In the genomic region with DNA sequence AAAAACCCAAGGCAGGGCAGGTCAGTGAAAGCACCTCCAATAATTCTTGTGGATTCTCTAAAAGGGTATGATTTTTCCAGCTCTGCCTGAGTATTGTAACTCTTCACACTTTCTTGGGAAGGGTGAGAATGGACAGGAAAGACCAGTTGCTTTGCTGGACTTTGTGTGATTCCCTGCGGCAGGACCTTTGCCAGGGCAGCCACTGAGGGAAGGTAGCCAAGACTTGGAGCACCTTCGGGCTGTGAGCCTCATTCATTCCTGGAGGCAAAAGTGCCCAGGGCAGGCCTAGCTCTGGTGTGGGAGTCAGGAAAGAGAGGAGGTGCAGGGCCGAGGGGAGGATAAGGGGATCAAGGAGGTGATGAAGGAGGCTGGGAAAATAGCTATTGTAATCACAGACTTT, we compare ENCODE assay signal across 14 cellular contexts.
DNase-seq lines count a peak whose midpoint lies in the region; ATAC-seq and TF ChIP-seq lines count a peak whose summit lies in the region.
"Had no signal": no experiment of that assay in that cellular context is flagged by ENCODE, and none has a peak within 500 bp of the region (broad histone marks: within the 10 kb centered on the region; RNA-seq: fewer than 3 reads in every experiment).

No MANE protein-coding gene starts in this region.

- POLR2A ChIA-PET in RWPE1 (lab: Yijun Ruan, JAX; ENCODE audit: low non-redundant PET) = no interaction called here

- TF ChIP-seq POLR2A in esophagus squamous epithelium (IDR thresholded peaks at IDR 0.05) = no peak

- peaks cover 1 to 3% of the 10 kb centered on the region in 2 donors for H3K9me3 Mint-ChIP-seq in activated T-cell treated with anti-CD3 and anti-CD28 coated beads, Interleukin-2, amount 50 U/mL, for 72 hours
- H3K9me3 Mint-ChIP-seq in stimulated activated effector memory CD8-positive, alpha-beta T cell treated with anti-CD3 and anti-CD28 coated beads, Interleukin-12 subunit alpha, Interleukin-12 subunit beta, amount 100 ng/mL, for 72 hours = peaks cover 2% of the 10 kb centered on the region

- peaks cover 71% of the 10 kb centered on the region for H3K4me1 Mint-ChIP-seq in activated T-cell treated with anti-CD3 and anti-CD28 coated beads, Interleukin-2, amount 50 U/mL, for 72 hours (ENCODE audit: low read depth)
- H3K4me1 Mint-ChIP-seq in stimulated activated effector memory CD8-positive, alpha-beta T cell treated with anti-CD3 and anti-CD28 coated beads, Interleukin-12 subunit alpha, Interleukin-12 subunit beta, amount 100 ng/mL, for 72 hours = peaks cover 75% of the 10 kb centered on the region

- peaks cover 16 to 33% of the 10 kb centered on the region in 2 donors for H3K36me3 Mint-ChIP-seq in activated T-cell treated with anti-CD3 and anti-CD28 coated beads, Interleukin-2, amount 50 U/mL, for 72 hours (ENCODE audit: insufficient read depth in 2 of 2)
- peaks cover 84% of the 10 kb centered on the region for H3K36me3 Mint-ChIP-seq in stimulated activated effector memory CD8-positive, alpha-beta T cell treated with anti-CD3 and anti-CD28 coated beads, Interleukin-12 subunit alpha, Interleukin-12 subunit beta, amount 100 ng/mL, for 72 hours

- H3K4me3 Mint-ChIP-seq in activated T-cell treated with anti-CD3 and anti-CD28 coated beads, Interleukin-2, amount 50 U/mL, for 72 hours = no peak overlapping the region
- H3K4me3 Mint-ChIP-seq in stimulated activated effector memory CD8-positive, alpha-beta T cell treated with anti-CD3 and anti-CD28 coated beads, Interleukin-12 subunit alpha, Interleukin-12 subunit beta, amount 100 ng/mL, for 72 hours = no peak overlapping the region

- H3K9me3 ChIP-seq in esophagus squamous epithelium = no peaks in the 10 kb centered on the region

- H3K4me3 ChIP-seq in esophagus squamous epithelium = no peak overlapping the region
- H3K4me3 ChIP-seq: HAP-1 had no signal

- H3K27me3 Mint-ChIP-seq in activated T-cell treated with anti-CD3 and anti-CD28 coated beads, Interleukin-2, amount 50 U/mL, for 72 hours (ENCODE audit: low read depth) = no peaks in the 10 kb centered on the region

- intact Hi-C loops in esophagus squamous epithelium (cut with DNase I) = no loop called here

- CTCF ChIA-PET in RWPE1 (lab: Yijun Ruan, JAX) = no interaction called here

- ATAC-seq in activated T-cell treated with anti-CD3 and anti-CD28 coated beads, Interleukin-2, amount 50 U/mL, for 72 hours (replicated peaks in 1 of 2) = no peak
- ATAC-seq in stimulated activated effector memory CD8-positive, alpha-beta T cell treated with anti-CD3 and anti-CD28 coated beads, Interleukin-12 subunit alpha, Interleukin-12 subunit beta, amount 100 ng/mL, for 72 hours = no peak
- no peak for ATAC-seq in GM21529 (IDR thresholded peaks at IDR 0.05; ENCODE audit: unreplicated experiment)
- no peak for ATAC-seq in GM21526 (IDR thresholded peaks at IDR 0.05; ENCODE audit: low FRiP score, unreplicated experiment)

- no peaks in the 10 kb centered on the region for H3K27me3 ChIP-seq in esophagus squamous epithelium

- TF ChIP-seq CTCF in RWPE1 (conservative IDR thresholded peaks at IDR 0.05; ENCODE audit: low read depth) (no peak), esophagus squamous epithelium (IDR thresholded peaks at IDR 0.05) (no peak)

- peaks cover 37 to 84% (median 45%) of the 10 kb centered on the region in 3 donors for H3K4me1 ChIP-seq in esophagus squamous epithelium

- 21 to 44% methylated on average over 3 of the region's 3 CpGs for WGBS in esophagus squamous epithelium, 2 donors

- no peaks in the 10 kb centered on the region for H3K36me3 ChIP-seq in esophagus squamous epithelium
- H3K36me3 ChIP-seq: HAP-1 had no signal

- peak overlapping the region; percentile 4 for H3K27ac Mint-ChIP-seq in activated T-cell treated with anti-CD3 and anti-CD28 coated beads, Interleukin-2, amount 50 U/mL, for 72 hours
- peak overlapping the region; percentile 8 for H3K27ac Mint-ChIP-seq in stimulated activated effector memory CD8-positive, alpha-beta T cell treated with anti-CD3 and anti-CD28 coated beads, Interleukin-12 subunit alpha, Interleukin-12 subunit beta, amount 100 ng/mL, for 72 hours

- H3K27ac ChIP-seq in RWPE1 = peak overlapping the region; percentile 76
- H3K27ac ChIP-seq in esophagus squamous epithelium = peak overlapping the region; percentile 80 to 93 (median 92)

- DNase-seq in activated T-cell treated with anti-CD3 and anti-CD28 coated beads, Interleukin-2, amount 50 U/mL, for 72 hours = no peak
- no peak for DNase-seq in activated T-cell treated with anti-CD3 and anti-CD28 coated beads, Interleukin-2, amount 50 U/mL, for 1 hour
- DNase-seq in RWPE1 (ENCODE audit: low spot score) (no peak), esophagus squamous epithelium (lab: John Stamatoyannopoulos, UW) (no peak), RPMI8226 (no peak)
- DNase-seq in stimulated activated effector memory CD8-positive, alpha-beta T cell treated with anti-CD3 and anti-CD28 coated beads, Interleukin-12 subunit alpha, Interleukin-12 subunit beta, amount 100 ng/mL, for 72 hours (ENCODE audit: low spot score in 2 of 2) = no peak
- DNase-seq: COR-L47, Kasumi-1, NCI-H1417, NCI-H1930, NCI-H2171 had no signal
